Comparison of ENCODE assay signal across 19 cellular contexts in genomic region chr2:85237849-85238570, GRCh38.
A peak's percentile ranks its signal among the peaks of the same experiment; 100 is the strongest.
DNase-seq lines count a peak whose midpoint lies in the region; ATAC-seq, FAIRE-seq and TF ChIP-seq lines count a peak whose summit lies in the region.
"Had no signal": no experiment of that assay in that cellular context is flagged by ENCODE, and none has a peak within 500 bp of the region (broad histone marks: within the 10 kb centered on the region; RNA-seq: fewer than 3 reads in every experiment).

No MANE protein-coding gene starts in this region.

- 60 to 89% methylated on average over 1 to 16 of the region's 26 CpGs for WGBS in gastroesophageal sphincter (ENCODE audit: low coverage in 1 of 2), 2 donors

- no peaks in the 10 kb centered on the region for H3K27me3 ChIP-seq in gastroesophageal sphincter
- H3K27me3 ChIP-seq: adrenal gland had no signal

- no peak overlapping the region for H3K27ac ChIP-seq in gastroesophageal sphincter
- H3K27ac ChIP-seq: adrenal gland, coronary artery, thoracic aorta had no signal

- peak overlapping the region in 1 of 3 experiments; percentile 12 for H3K4me3 Mint-ChIP-seq in nephron
- H3K4me3 Mint-ChIP-seq in natural killer cell: no peak overlapping the region
- H3K4me3 Mint-ChIP-seq: activated CD4-positive, alpha-beta T cell treated with anti-CD3 and anti-CD28 coated beads, Interleukin-2, amount 10 ng/mL, durations not matched to agents 24 days and 14 days; activated T-cell treated with anti-CD3 and anti-CD28 coated beads, Interleukin-2, amount 50 U/mL, for 4 hours; immature natural killer cell had no signal

- H3K4me3 ChIP-seq in gastroesophageal sphincter: no peak overlapping the region
- H3K4me3 ChIP-seq: adrenal gland, coronary artery, thoracic aorta had no signal

- peaks cover 15% of the 10 kb centered on the region for H3K36me3 Mint-ChIP-seq in nephron (ENCODE audit: low read depth)
- no peaks in the 10 kb centered on the region for H3K36me3 Mint-ChIP-seq in natural killer cell

- H3K9me3 ChIP-seq in gastroesophageal sphincter: no peaks in the 10 kb centered on the region
- H3K9me3 ChIP-seq: adrenal gland, thoracic aorta had no signal

- H3K27ac Mint-ChIP-seq in nephron (peak overlapping the region; percentile 47 to 79 (median 49)), natural killer cell (no peak overlapping the region)
- H3K27ac Mint-ChIP-seq: activated CD4-positive, alpha-beta T cell treated with anti-CD3 and anti-CD28 coated beads, Interleukin-2, amount 10 ng/mL, durations not matched to agents 24 days and 14 days; immature natural killer cell had no signal

- peak; percentile 97 for DNase-seq in DMS53 (lab: John Stamatoyannopoulos, UW)
- peak; percentile 84 for DNase-seq in NCI-H146 treated with DMSO at 0.1 percent for 48 hours (lab: John Stamatoyannopoulos, UW; ENCODE audit: unreplicated experiment)
- DNase-seq in natural killer cell: no peak
- no peak for DNase-seq in HTR-8/SVneo (ENCODE audit: insufficient read length, low spot score)
- no peak for DNase-seq in NCI-H2171 (lab: John Stamatoyannopoulos, UW)
- DNase-seq: activated CD4-positive, alpha-beta T cell treated with anti-CD3 and anti-CD28 coated beads, Interleukin-2, amount 10 ng/mL, durations not matched to agents 24 days and 14 days; activated T-cell treated with anti-CD3 and anti-CD28 coated beads, Interleukin-2, amount 50 U/mL, for 4 hours; adrenal gland; AML-193; DMS79; immature natural killer cell; NCI-H1048; NCI-H774; Right ventricle myocardium superior had no signal

- peaks cover 0 to 67% (median 27%) of the 10 kb centered on the region in 3 donors for H3K4me1 ChIP-seq in gastroesophageal sphincter

- TF ChIP-seq POLR2A in gastroesophageal sphincter (IDR thresholded peaks at IDR 0.05): no peak

- H3K9me3 Mint-ChIP-seq in nephron: no peaks in the 10 kb centered on the region
- no peaks in the 10 kb centered on the region for H3K9me3 Mint-ChIP-seq in natural killer cell
- H3K9me3 Mint-ChIP-seq: activated CD4-positive, alpha-beta T cell treated with anti-CD3 and anti-CD28 coated beads, Interleukin-2, amount 10 ng/mL, durations not matched to agents 24 days and 14 days; activated T-cell treated with anti-CD3 and anti-CD28 coated beads, Interleukin-2, amount 50 U/mL, for 4 hours; immature natural killer cell had no signal

- TF ChIP-seq EP300 in gastroesophageal sphincter (IDR thresholded peaks at IDR 0.05): no peak

- no peak for TF ChIP-seq CTCF in nephron (IDR thresholded peaks at IDR 0.05; ENCODE audit: unreplicated experiment in 3 of 3)
- TF ChIP-seq CTCF in natural killer cell (IDR thresholded peaks at IDR 0.05): no peak
- no peak for TF ChIP-seq CTCF in gastroesophageal sphincter (IDR thresholded peaks at IDR 0.05)

- H3K4me1 Mint-ChIP-seq in nephron (peaks cover 36% of the 10 kb centered on the region), natural killer cell (peaks cover 7 to 12% of the 10 kb centered on the region in 2 donors)
- H3K4me1 Mint-ChIP-seq: immature natural killer cell had no signal

- FAIRE-seq in HTR-8/SVneo (lab: Jason Lieb, UNC): no peak

- ATAC-seq in esophagus mucosa (peak; percentile 92), natural killer cell (no peak), gastroesophageal sphincter (no peak)
- ATAC-seq: activated T-cell treated with anti-CD3 and anti-CD28 coated beads, Interleukin-2, amount 50 U/mL, for 4 hours had no signal

- no peaks in the 10 kb centered on the region for H3K27me3 Mint-ChIP-seq in nephron (ENCODE audit: low read depth)
- peaks cover 12 to 19% of the 10 kb centered on the region in 2 donors for H3K27me3 Mint-ChIP-seq in natural killer cell (ENCODE audit: low read depth in 2 of 2)

- no peaks in the 10 kb centered on the region for H3K36me3 ChIP-seq in gastroesophageal sphincter
- H3K36me3 ChIP-seq: adrenal gland, thoracic aorta had no signal

- intact Hi-C loops in natural killer cell (cut with micrococcal nuclease): no loop called here

Comparison
In these comparisons a context has a peak if more than half of its experiments do, and no peak if none do; other contexts are left out.
1. DNase-seq: peak in DMS53 (single experiment) and NCI-H146 treated with DMSO at 0.1 percent for 48 hours (single experiment); none in natural killer cell (single experiment), HTR-8/SVneo (single experiment) and NCI-H2171 (single experiment).
2. H3K27ac Mint-ChIP-seq: peak in nephron (3 of 3); none in natural killer cell (0 of 2).